ENCODE assay signal across 10 cellular contexts in genomic region chr10:73576178-73576889, GRCh38. TPM values are rescaled to one million over a fixed set of nuclear protein-coding genes. Genes with fewer than 3 reads are reported as not detected.
A peak's percentile ranks its signal among the peaks of the same experiment; 100 is the strongest.
DNase-seq lines count a peak whose midpoint lies in the region; ATAC-seq and TF ChIP-seq lines count a peak whose summit lies in the region.
"Had no signal": no experiment of that assay in that cellular context is flagged by ENCODE, and none has a peak within 500 bp of the region (broad histone marks: within the 10 kb centered on the region; RNA-seq: fewer than 3 reads in every experiment).

No MANE protein-coding gene starts in this region.

- peaks cover 43% of the 10 kb centered on the region for H3K36me3 Mint-ChIP-seq in endodermal cell (ENCODE audit: low read depth)
- H3K36me3 Mint-ChIP-seq in stimulated activated effector memory CD8-positive, alpha-beta T cell treated with anti-CD3 and anti-CD28 coated beads, Interleukin-12 subunit alpha, Interleukin-12 subunit beta, amount 100 ng/mL, for 72 hours, result no peaks in the 10 kb centered on the region
- H3K36me3 Mint-ChIP-seq: activated CD4-positive, alpha-beta memory T cell treated with anti-CD3 and anti-CD28 coated beads for 36 hours; CD14-positive monocyte had no signal

- TF ChIP-seq CTCF in 22Rv1 (IDR thresholded peaks at IDR 0.05) (no peak), endodermal cell (conservative IDR thresholded peaks at IDR 0.05) (no peak)

- DNase-seq in M059J (ENCODE audit: low read depth), result peak; percentile 50
- DNase-seq in endodermal cell, result no peak
- DNase-seq in stimulated activated effector memory CD8-positive, alpha-beta T cell treated with anti-CD3 and anti-CD28 coated beads, Interleukin-12 subunit alpha, Interleukin-12 subunit beta, amount 100 ng/mL, for 72 hours (ENCODE audit: low spot score in 2 of 2), result no peak
- DNase-seq in posterior vena cava (ENCODE audit: low spot score), result no peak
- no peak for DNase-seq in stimulated activated CD4-positive, alpha-beta T cell treated with anti-CD3 and anti-CD28 coated beads, Interleukin-4, amount 100 ng/mL, for 4 hours
- DNase-seq in NCI-H1092 (lab: John Stamatoyannopoulos, UW), result no peak
- DNase-seq: activated CD4-positive, alpha-beta memory T cell treated with anti-CD3 and anti-CD28 coated beads for 36 hours had no signal

- H3K27ac Mint-ChIP-seq in endodermal cell, result peak overlapping the region; percentile 1
- H3K27ac Mint-ChIP-seq in stimulated activated effector memory CD8-positive, alpha-beta T cell treated with anti-CD3 and anti-CD28 coated beads, Interleukin-12 subunit alpha, Interleukin-12 subunit beta, amount 100 ng/mL, for 72 hours, result no peak overlapping the region
- H3K27ac Mint-ChIP-seq: activated CD4-positive, alpha-beta memory T cell treated with anti-CD3 and anti-CD28 coated beads for 36 hours had no signal

- H3K9ac ChIP-seq in endodermal cell (ENCODE audit: extremely low read depth, low read length, poor library complexity, severe bottlenecking), result no peak overlapping the region
- H3K9ac ChIP-seq in muscle layer of colon (ENCODE audit: low read length), result peak overlapping the region; percentile 34

- H3K9me3 ChIP-seq in endodermal cell (ENCODE audit: control insufficient read depth, low read length) (peaks cover 4% of the 10 kb centered on the region), muscle layer of colon (ENCODE audit: low read length) (no peaks in the 10 kb centered on the region)

- WGBS in endodermal cell (ENCODE audit: insufficient coverage in 1 of 2, insufficient read length in 1 of 2), 2 experiments, result 85 to 100% methylated on average over 1 to 4 of the region's 4 CpGs

- H3K4me3 ChIP-seq in endodermal cell (ENCODE audit: low read length) (no peak overlapping the region), muscle layer of colon (ENCODE audit: low read depth in 1 of 2, low read length in 2 of 2) (peak overlapping the region in 1 of 2 donors; percentile 50)

- H3K4me3 Mint-ChIP-seq in endodermal cell, result no peak overlapping the region
- H3K4me3 Mint-ChIP-seq in stimulated activated effector memory CD8-positive, alpha-beta T cell treated with anti-CD3 and anti-CD28 coated beads, Interleukin-12 subunit alpha, Interleukin-12 subunit beta, amount 100 ng/mL, for 72 hours, result no peak overlapping the region
- H3K4me3 Mint-ChIP-seq: activated CD4-positive, alpha-beta memory T cell treated with anti-CD3 and anti-CD28 coated beads for 36 hours; CD14-positive monocyte had no signal

- H3K4me1 ChIP-seq in endodermal cell (ENCODE audit: control insufficient read depth, insufficient read depth, low read length) (no peaks in the 10 kb centered on the region), muscle layer of colon (ENCODE audit: insufficient read depth, low read length) (peaks cover 39% of the 10 kb centered on the region)

- H3K4me1 Mint-ChIP-seq in endodermal cell, result peaks cover 9% of the 10 kb centered on the region
- H3K4me1 Mint-ChIP-seq in stimulated activated effector memory CD8-positive, alpha-beta T cell treated with anti-CD3 and anti-CD28 coated beads, Interleukin-12 subunit alpha, Interleukin-12 subunit beta, amount 100 ng/mL, for 72 hours, result no peaks in the 10 kb centered on the region

- no peaks in the 10 kb centered on the region for H3K27me3 Mint-ChIP-seq in endodermal cell (ENCODE audit: insufficient read depth)
- H3K27me3 Mint-ChIP-seq: activated CD4-positive, alpha-beta memory T cell treated with anti-CD3 and anti-CD28 coated beads for 36 hours had no signal

- no peaks in the 10 kb centered on the region for H3K9me3 Mint-ChIP-seq in endodermal cell
- H3K9me3 Mint-ChIP-seq in stimulated activated effector memory CD8-positive, alpha-beta T cell treated with anti-CD3 and anti-CD28 coated beads, Interleukin-12 subunit alpha, Interleukin-12 subunit beta, amount 100 ng/mL, for 72 hours, result no peaks in the 10 kb centered on the region
- H3K9me3 Mint-ChIP-seq: activated CD4-positive, alpha-beta memory T cell treated with anti-CD3 and anti-CD28 coated beads for 36 hours; CD14-positive monocyte had no signal

- no peak for ATAC-seq in stimulated activated effector memory CD8-positive, alpha-beta T cell treated with anti-CD3 and anti-CD28 coated beads, Interleukin-12 subunit alpha, Interleukin-12 subunit beta, amount 100 ng/mL, for 72 hours

- no peaks in the 10 kb centered on the region for H3K27me3 ChIP-seq in endodermal cell (ENCODE audit: control insufficient read depth, insufficient read depth, low read length, poor library complexity, severe bottlenecking)
- no peaks in the 10 kb centered on the region for H3K27me3 ChIP-seq in muscle layer of colon (ENCODE audit: control insufficient read depth in 1 of 2, insufficient read depth in 2 of 2, low read length in 2 of 2)

- intact Hi-C loops in posterior vena cava (cut with DNase I), result loop anchor here in 1 of 2 donors (5.0 kb wide), 1 partner anchor 71 kb away; no protein-coding TSS in a partner anchor

- H3K36me3 ChIP-seq in endodermal cell (ENCODE audit: control insufficient read depth, insufficient read depth, low read length) (peaks cover 59% of the 10 kb centered on the region), muscle layer of colon (ENCODE audit: insufficient read depth, low read length) (no peaks in the 10 kb centered on the region)

- H3K27ac ChIP-seq in 22Rv1 (peak overlapping the region; percentile 91), endodermal cell (ENCODE audit: low read depth, low read length) (no peak overlapping the region), muscle layer of colon (ENCODE audit: low read depth, low read length) (peak overlapping the region; percentile 80)

RNA-seq across cellular contexts. Expression of gene USP54, which starts 14.8 kb away (rescaled TPM):
- 6.8 and 13.5 TPM in 2 replicates for total RNA-seq in M059J (2014; rRNA removed; shearing (Covaris generic))
- total RNA-seq in endodermal cell (100 to 1,000 TPM in 1 of 2 donors, 10 to 100 TPM in 1; 89.5 to 110 TPM), posterior vena cava (10 to 100 TPM; 53.9 to 58.3 TPM)
- 41.0 TPM for polyA plus RNA-seq in endodermal cell (2013, experiment 1 of 2)
- polyA plus RNA-seq in endodermal cell (2013, experiment 2 of 2), result 33.4 TPM
